ENCODE assay signal across 9 cellular contexts in the genomic region with DNA sequence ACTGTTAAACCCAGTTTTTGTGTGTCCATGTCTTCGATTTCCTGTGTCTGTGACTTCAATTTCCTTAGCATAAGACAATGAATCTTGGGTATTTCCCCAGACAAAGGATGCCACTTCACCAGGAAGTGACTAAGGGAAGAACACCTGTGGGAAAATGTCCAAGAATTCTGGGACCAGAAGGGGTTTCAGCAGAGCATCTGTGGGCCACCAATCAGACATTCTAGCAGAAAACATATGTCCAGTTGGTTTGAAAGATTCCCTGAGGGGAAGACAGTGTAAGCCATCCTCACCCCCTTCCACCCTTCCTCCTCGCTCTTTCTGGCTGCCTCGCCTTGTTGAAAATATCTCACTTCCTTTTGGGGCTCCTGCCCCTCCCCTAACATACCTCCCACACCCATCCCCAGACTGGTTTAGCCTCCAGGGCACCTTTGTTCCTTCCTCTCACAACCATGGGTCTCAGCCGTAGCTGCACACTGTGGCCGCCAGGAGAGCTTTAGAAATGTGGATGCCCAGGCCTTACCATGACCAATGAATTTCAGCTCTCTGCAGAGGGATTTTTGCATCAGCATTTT. TPM values are rescaled to one million over a fixed set of nuclear protein-coding genes. Genes with fewer than 3 reads are reported as not detected.
DNase-seq lines count a peak whose midpoint lies in the region; ATAC-seq, FAIRE-seq and TF ChIP-seq lines count a peak whose summit lies in the region.
"Had no signal": no experiment of that assay in that cellular context is flagged by ENCODE, and none has a peak within 500 bp of the region (broad histone marks: within the 10 kb centered on the region; RNA-seq: fewer than 3 reads in every experiment).

No MANE protein-coding gene starts in this region.

- peak; percentile 32 for DNase-seq in activated CD8-positive, alpha-beta memory T cell treated with anti-CD3 and anti-CD28 coated beads, Interleukin-2, amount 50 U/mL, for 4 hours
- DNase-seq in naive thymus-derived CD4-positive, alpha-beta T cell: peak in 7 of 9 donors; percentile 52 to 70 (median 62)
- DNase-seq in occipital lobe (lab: John Stamatoyannopoulos, UW) (no peak), H54 (ENCODE audit: insufficient read length, low spot score) (no peak), SK-N-DZ (ENCODE audit: low spot score) (no peak)

- H3K4me1 Mint-ChIP-seq in IgD-negative memory B cell: peaks cover 48 to 61% (median 58%) of the 10 kb centered on the region in 3 donors
- peaks cover 36 to 77% (median 63%) of the 10 kb centered on the region in 7 donors for H3K4me1 Mint-ChIP-seq in naive thymus-derived CD4-positive, alpha-beta T cell

- FAIRE-seq in H54 (lab: Jason Lieb, UNC): no peak
- FAIRE-seq: astrocyte had no signal

- ATAC-seq in GM19395 (IDR thresholded peaks at IDR 0.05; ENCODE audit: unreplicated experiment): peak; percentile 85
- ATAC-seq in naive thymus-derived CD4-positive, alpha-beta T cell: peak; percentile 86

- CTCF ChIA-PET in naive thymus-derived CD4-positive, alpha-beta T cell (lab: Charles Lee): interaction anchor here (0.9 to 2.0 kb wide), 6 partner anchors 9 to 145 kb away, joined by 3 to 8 read pairs (median 3); no protein-coding TSS in a partner anchor

- H3K9me3 Mint-ChIP-seq in IgD-negative memory B cell: no peaks in the 10 kb centered on the region
- H3K9me3 Mint-ChIP-seq in naive thymus-derived CD4-positive, alpha-beta T cell: no peaks in the 10 kb centered on the region

- POLR2A ChIA-PET in naive thymus-derived CD4-positive, alpha-beta T cell (lab: Charles Lee): interaction anchor here (0.7 to 5.5 kb wide), 16 partner anchors 9 to 81 kb away, joined by 3 to 42 read pairs (median 4); a partner anchor contains a TSS

- peak overlapping the region in 2 of 3 donors; percentile 72 to 89 for H3K27ac Mint-ChIP-seq in IgD-negative memory B cell
- H3K27ac Mint-ChIP-seq in naive thymus-derived CD4-positive, alpha-beta T cell: peak overlapping the region; percentile 81 to 90 (median 85)

- intact Hi-C loops in naive thymus-derived CD4-positive, alpha-beta T cell (cut with micrococcal nuclease): loop anchor here in 1 of 2 donors (1.0 to 2.0 kb wide), 2 partner anchors 25 to 68 kb away; a partner anchor contains a TSS

- peaks cover 0 to 11% (median 4%) of the 10 kb centered on the region in 3 experiments for H3K36me3 ChIP-seq in naive thymus-derived CD4-positive, alpha-beta T cell (ENCODE audit: control insufficient read depth in 2 of 3, insufficient read depth in 3 of 3, low read length in 3 of 3)

- H3K27me3 Mint-ChIP-seq in IgD-negative memory B cell: peaks cover 2% of the 10 kb centered on the region
- no peaks in the 10 kb centered on the region for H3K27me3 Mint-ChIP-seq in naive thymus-derived CD4-positive, alpha-beta T cell

- no peak for TF ChIP-seq POLR2A in H54 (IDR thresholded peaks at IDR 0.05; ENCODE audit: low read depth, low read length)

- no peaks in the 10 kb centered on the region for H3K9me3 ChIP-seq in naive thymus-derived CD4-positive, alpha-beta T cell (ENCODE audit: control insufficient read depth in 2 of 3, low read length in 3 of 3)

- H3K27me3 ChIP-seq in naive thymus-derived CD4-positive, alpha-beta T cell (ENCODE audit: control insufficient read depth in 2 of 2, insufficient read depth in 2 of 2, low read length in 2 of 2): no peaks in the 10 kb centered on the region

- peak overlapping the region; percentile 19 to 88 (median 52) for H3K4me3 Mint-ChIP-seq in IgD-negative memory B cell
- H3K4me3 Mint-ChIP-seq in naive thymus-derived CD4-positive, alpha-beta T cell: peak overlapping the region; percentile 47 to 85 (median 72)

- peak overlapping the region; percentile 90; the same call in 1 of the 2 replicates for H3K27ac ChIP-seq in C4-2B
- H3K27ac ChIP-seq in naive thymus-derived CD4-positive, alpha-beta T cell (ENCODE audit: low read depth, low read length): peak overlapping the region; percentile 58

- peak overlapping the region; percentile 33 for H3K4me3 ChIP-seq in naive thymus-derived CD4-positive, alpha-beta T cell (ENCODE audit: low read length)

- peaks cover 4% of the 10 kb centered on the region for H3K36me3 Mint-ChIP-seq in IgD-negative memory B cell
- peaks cover 0 to 29% (median 3%) of the 10 kb centered on the region in 5 donors for H3K36me3 Mint-ChIP-seq in naive thymus-derived CD4-positive, alpha-beta T cell

- peaks cover 6 to 36% of the 10 kb centered on the region in 2 donors for H3K4me1 ChIP-seq in naive thymus-derived CD4-positive, alpha-beta T cell (ENCODE audit: control insufficient read depth in 2 of 2, insufficient read depth in 2 of 2, low read length in 2 of 2)

- no peak for TF ChIP-seq CTCF in C4-2B (conservative IDR thresholded peaks at IDR 0.05)

RNA-seq across cellular contexts. Expression of a gene that starts 25.5 kb away (rescaled TPM):
- polyA plus RNA-seq in IgD-negative memory B cell: 93.6 TPM
- 10 to 100 TPM; 24.7 to 60.8 (median 40.0) TPM for total RNA-seq in naive thymus-derived CD4-positive, alpha-beta T cell
- polyA plus RNA-seq in naive thymus-derived CD4-positive, alpha-beta T cell: 10 to 100 TPM; 62.5 to 76.2 TPM
- total RNA-seq in occipital lobe: 49.9 TPM
- 2.3 and 2.8 TPM in 2 replicates for polyA plus RNA-seq in SK-N-DZ (2014; cell fraction: cytosol; rRNA removed)
- polyA plus RNA-seq in SK-N-DZ (2014; cell fraction: nucleus; rRNA removed): 3.0 and 6.1 TPM in 2 replicates

RNA-seq across cellular contexts. Expression of a gene that starts 33.1 kb away (rescaled TPM):
- 56.6 TPM for polyA plus RNA-seq in IgD-negative memory B cell
- 10 to 100 TPM; 17.6 to 35.0 (median 27.2) TPM for total RNA-seq in naive thymus-derived CD4-positive, alpha-beta T cell
- polyA plus RNA-seq in naive thymus-derived CD4-positive, alpha-beta T cell: 10 to 100 TPM; 47.2 to 51.4 TPM
- 10.3 TPM for total RNA-seq in occipital lobe
- 5.9 and 7.0 TPM in 2 replicates for polyA plus RNA-seq in SK-N-DZ (2014; cell fraction: cytosol; rRNA removed)
- 0.88 and 3.9 TPM in 2 replicates for polyA plus RNA-seq in SK-N-DZ (2014; cell fraction: nucleus; rRNA removed)

Comparison
In these comparisons a context has a peak if more than half of its experiments do, and no peak if none do; other contexts are left out.
1. DNase-seq: peak in activated CD8-positive, alpha-beta memory T cell treated with anti-CD3 and anti-CD28 coated beads, Interleukin-2, amount 50 U/mL, for 4 hours (single experiment) and naive thymus-derived CD4-positive, alpha-beta T cell (7 of 9); none in occipital lobe (single experiment), H54 (single experiment) and SK-N-DZ (single experiment).